17 cellular contexts compared by ENCODE assay signal in the genomic region with DNA sequence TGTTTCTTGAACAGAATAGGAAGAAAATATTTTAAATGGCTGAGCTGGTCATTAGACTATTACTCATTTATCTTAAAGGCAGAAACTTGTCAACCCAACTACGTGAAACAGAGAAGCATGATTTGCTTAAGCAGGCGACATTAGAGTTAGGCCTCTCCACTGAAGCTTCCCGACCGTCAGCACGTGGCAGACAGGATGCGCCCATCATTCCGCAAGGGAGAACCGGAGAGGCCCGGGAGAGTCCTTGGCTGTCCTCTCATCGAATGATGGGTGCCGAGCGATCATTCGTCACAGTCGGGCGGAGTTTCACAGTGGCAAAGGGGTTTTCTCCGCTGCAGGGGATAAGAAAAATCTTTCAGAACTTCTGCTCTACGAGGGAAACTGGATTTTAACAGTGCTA. TPM values are rescaled to one million over a fixed set of nuclear protein-coding genes. Genes with fewer than 3 reads are reported as not detected.
DNase-seq lines count a peak whose midpoint lies in the region; ATAC-seq and TF ChIP-seq lines count a peak whose summit lies in the region.
"Had no signal": no experiment of that assay in that cellular context is flagged by ENCODE, and none has a peak within 500 bp of the region (broad histone marks: within the 10 kb centered on the region; RNA-seq: fewer than 3 reads in every experiment).

No MANE protein-coding gene starts in this region.

- H3K27ac ChIP-seq in BLaER1 = no peak overlapping the region
- H3K27ac ChIP-seq in VCaP = peak overlapping the region; percentile 64; the same call in 1 of the 2 replicates
- no peak overlapping the region for H3K27ac ChIP-seq in osteoblast (ENCODE audit: low read depth, low read length)
- H3K27ac ChIP-seq: C4-2B had no signal

- H3K79me2 ChIP-seq in osteoblast (ENCODE audit: insufficient read depth, low read length) = peaks cover 59% of the 10 kb centered on the region

- no peaks in the 10 kb centered on the region for H3K27me3 ChIP-seq in BLaER1
- no peaks in the 10 kb centered on the region for H3K27me3 ChIP-seq in osteoblast (ENCODE audit: insufficient read depth, low read length)

- no peak for TF ChIP-seq CTCF in VCaP (conservative IDR thresholded peaks at IDR 0.05)
- no peak for TF ChIP-seq CTCF in osteoblast (IDR thresholded peaks at IDR 0.05; ENCODE audit: extremely low read depth, low read depth, low read length)

- H3K36me3 ChIP-seq in BLaER1 (peaks cover 54% of the 10 kb centered on the region), osteoblast (ENCODE audit: insufficient read depth, low read length) (peaks cover 70% of the 10 kb centered on the region)

- ATAC-seq in HG03108 (IDR thresholded peaks at IDR 0.05; ENCODE audit: unreplicated experiment) (no peak), HG03095 (IDR thresholded peaks at IDR 0.05; ENCODE audit: unreplicated experiment) (no peak)
- ATAC-seq: GM23338 had no signal

- DNase-seq in D341Med (ENCODE audit: low spot score) = peak; percentile 11
- DNase-seq in osteoblast (ENCODE audit: insufficient read length, low spot score, missing footprints) = peak; percentile 11
- DNase-seq in GM03348 (ENCODE audit: low spot score) = no peak
- DNase-seq: Caco-2; CD4-positive, alpha-beta T cell; DMS153; DMS79; GDM1; HCEC 1CT; HFFc6; KG1 had no signal

- H3K4me3 ChIP-seq in BLaER1 (no peak overlapping the region), osteoblast (ENCODE audit: insufficient read depth, low read length) (no peak overlapping the region)
- H3K4me3 ChIP-seq: GM23338 had no signal

- no peak overlapping the region for H2AFZ ChIP-seq in osteoblast (ENCODE audit: low read length)
- H2AFZ ChIP-seq: GM23338 had no signal

- H4K20me1 ChIP-seq in BLaER1 (peaks cover 78% of the 10 kb centered on the region), osteoblast (ENCODE audit: insufficient read depth, low read length) (peaks cover 63% of the 10 kb centered on the region)

- no peaks in the 10 kb centered on the region for H3K9me3 ChIP-seq in BLaER1
- H3K9me3 ChIP-seq in osteoblast (ENCODE audit: low read depth, low read length) = no peaks in the 10 kb centered on the region
- H3K9me3 ChIP-seq: Caco-2 had no signal

- H3K4me2 ChIP-seq in BLaER1 (peak overlapping the region; percentile 83), osteoblast (ENCODE audit: insufficient read depth, low read length) (no peak overlapping the region)
- H3K4me2 ChIP-seq: GM23338 had no signal

- H3K4me1 ChIP-seq in BLaER1 (peaks cover 68% of the 10 kb centered on the region), osteoblast (ENCODE audit: insufficient read depth, low read length) (no peaks in the 10 kb centered on the region)

- H3K9ac ChIP-seq in BLaER1 = no peak overlapping the region

RNA-seq across cellular contexts. Expression of gene BRI3, which starts 11.8 kb away (rescaled TPM):
- 95.9 and 113 TPM in 2 replicates for total RNA-seq in osteoblast

RNA-seq across cellular contexts. Expression of gene TECPR1, which starts 41.2 kb away (rescaled TPM):
- total RNA-seq in osteoblast = 20.3 and 22.4 TPM in 2 replicates
